ENCODE assay signal across 20 cellular contexts in genomic region chr1:184427722-184428121, GRCh38.
"Had no signal": no experiment of that assay in that cellular context is flagged by ENCODE, and none has a peak within 500 bp of the region (broad histone marks: within the 10 kb centered on the region; RNA-seq: fewer than 3 reads in every experiment).

No MANE protein-coding gene starts in this region.

- H3K27me3 ChIP-seq: dorsolateral prefrontal cortex, esophagus muscularis mucosa, hepatocyte, spleen, tibial nerve had no signal

- H3K4me2 ChIP-seq: hepatocyte had no signal

- FAIRE-seq: urothelium cell line had no signal

- H3K27me3 Mint-ChIP-seq: stimulated activated naive CD8-positive, alpha-beta T cell treated with anti-CD3 and anti-CD28 coated beads, Interleukin-15, Interleukin-2, amounts not matched to agents 100 ng/mL and 50 ng/mL, for 24 hours had no signal

- H3K9me3 ChIP-seq: esophagus muscularis mucosa had no signal

- H3K27ac ChIP-seq: esophagus muscularis mucosa, hepatocyte, spleen, tibial nerve had no signal

- H3K27ac Mint-ChIP-seq: stimulated activated memory B cell treated with anti-CD40 and anti-IgM and Interleukin-4, amounts not matched to agents 10 μg/mL and 1 μg/mL and 100 μg/mL, for 72 hours; stimulated activated naive CD8-positive, alpha-beta T cell treated with anti-CD3 and anti-CD28 coated beads, Interleukin-15, Interleukin-2, amounts not matched to agents 100 ng/mL and 50 ng/mL, for 24 hours had no signal

- H2AFZ ChIP-seq: hepatocyte had no signal

- H3K4me3 ChIP-seq: dorsolateral prefrontal cortex, esophagus muscularis mucosa, hepatocyte, spleen, tibial nerve had no signal

- DNase-seq: caudate nucleus; cortex of kidney; dorsolateral prefrontal cortex; effector CD8-positive, alpha-beta T cell; foreskin fibroblast; kidney glomerular epithelial cell; mesenchymal stem cell; midbrain; posterior cingulate gyrus; spleen; stimulated activated CD4-positive, alpha-beta T cell treated with anti-CD3 and anti-CD28 coated beads, Interleukin-15, amount 100 ng/mL, for 24 hours; stimulated activated CD4-positive, alpha-beta T cell treated with anti-CD3 and anti-CD28 coated beads, Interleukin-1b, Interleukin-23, amount 100 ng/mL, for 48 hours; stimulated activated CD4-positive, alpha-beta T cell treated with anti-CD3 and anti-CD28 coated beads, Interleukin-4, amount 100 ng/mL, for 24 hours had no signal

- ATAC-seq: sciatic nerve; stimulated activated memory B cell treated with anti-CD40 and anti-IgM and Interleukin-4, amounts not matched to agents 10 μg/mL and 1 μg/mL and 100 μg/mL, for 72 hours had no signal

- H3K36me3 Mint-ChIP-seq: stimulated activated memory B cell treated with anti-CD40 and anti-IgM and Interleukin-4, amounts not matched to agents 10 μg/mL and 1 μg/mL and 100 μg/mL, for 72 hours had no signal

- H3K4me1 Mint-ChIP-seq: stimulated activated memory B cell treated with anti-CD40 and anti-IgM and Interleukin-4, amounts not matched to agents 10 μg/mL and 1 μg/mL and 100 μg/mL, for 72 hours had no signal

- H3K36me3 ChIP-seq: esophagus muscularis mucosa, spleen, tibial nerve had no signal

- H3K4me3 Mint-ChIP-seq: stimulated activated memory B cell treated with anti-CD40 and anti-IgM and Interleukin-4, amounts not matched to agents 10 μg/mL and 1 μg/mL and 100 μg/mL, for 72 hours; stimulated activated naive CD8-positive, alpha-beta T cell treated with anti-CD3 and anti-CD28 coated beads, Interleukin-15, Interleukin-2, amounts not matched to agents 100 ng/mL and 50 ng/mL, for 24 hours had no signal

- H3K9me3 Mint-ChIP-seq: stimulated activated naive CD8-positive, alpha-beta T cell treated with anti-CD3 and anti-CD28 coated beads, Interleukin-15, Interleukin-2, amounts not matched to agents 100 ng/mL and 50 ng/mL, for 24 hours had no signal
